11 cellular contexts compared by ENCODE assay signal in the genomic region with DNA sequence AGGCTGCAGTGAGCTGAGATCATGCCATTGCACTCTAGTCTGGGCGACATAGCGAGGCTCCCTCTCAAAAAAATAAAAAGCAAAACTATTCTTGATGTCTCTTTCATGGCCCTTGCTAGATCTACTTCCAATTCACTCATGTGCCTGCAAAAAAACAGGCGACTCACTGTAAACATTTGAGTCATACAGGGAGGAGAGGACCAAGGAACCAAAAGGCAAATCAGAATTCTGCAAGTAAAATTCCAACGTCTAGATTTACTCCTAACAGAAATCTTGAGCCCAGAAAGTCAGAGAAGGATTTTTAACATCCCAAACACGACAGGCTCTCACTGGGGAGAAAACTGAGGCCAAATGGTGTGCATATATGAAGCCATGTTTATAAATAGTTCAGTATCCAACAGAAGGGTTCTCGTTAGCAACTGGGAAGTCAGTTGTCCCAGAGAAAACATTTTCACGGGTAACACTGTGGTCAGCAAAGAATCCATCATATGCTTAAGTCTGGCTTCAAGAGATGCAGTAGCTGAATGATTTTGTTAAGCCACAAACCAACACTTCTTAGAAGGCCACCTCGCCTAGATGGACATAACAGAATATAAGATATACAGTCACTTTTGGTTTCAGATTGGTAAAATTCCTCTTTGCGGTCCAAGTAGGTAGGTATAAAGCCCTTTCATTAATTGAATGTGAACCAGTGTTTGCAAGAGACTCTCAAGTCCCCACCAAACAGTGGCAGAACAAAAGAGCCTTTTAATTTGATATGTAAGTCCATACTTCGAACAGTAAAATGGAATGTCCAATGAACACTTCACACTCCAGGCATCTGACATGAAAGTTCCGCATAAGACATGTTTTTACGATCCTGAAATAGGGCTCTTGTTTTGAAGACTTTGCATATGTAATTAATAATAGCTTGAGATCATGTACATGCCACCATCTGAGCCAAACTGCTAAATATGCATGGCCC. TPM values are rescaled to one million over a fixed set of nuclear protein-coding genes. Genes with fewer than 3 reads are reported as not detected.
DNase-seq lines count a peak whose midpoint lies in the region; ATAC-seq and TF ChIP-seq lines count a peak whose summit lies in the region.
"Had no signal": no experiment of that assay in that cellular context is flagged by ENCODE, and none has a peak within 500 bp of the region (broad histone marks: within the 10 kb centered on the region; RNA-seq: fewer than 3 reads in every experiment).

No MANE protein-coding gene starts in this region.

- 58 to 72% (median 71%) methylated on average over 12 of the region's 12 CpGs for WGBS in stomach, 5 donors

- H3K27ac ChIP-seq in stomach = peak overlapping the region in 4 of 5 donors; percentile 58 to 74 (median 64)

- peaks cover 13 to 47% (median 42%) of the 10 kb centered on the region in 4 donors for H3K36me3 ChIP-seq in stomach

- no peaks in the 10 kb centered on the region for H3K27me3 ChIP-seq in stomach

- H3K27me3 Mint-ChIP-seq in activated B cell treated with CpG ODN at 0.5 μM for 24 hours = no peaks in the 10 kb centered on the region
- H3K27me3 Mint-ChIP-seq: dendritic cell treated with granulocyte-macrophage colony-stimulating factor and Interleukin-4, amounts not matched to agents 40 ng/mL and 50 ng/mL, for 4 days had no signal

- TF ChIP-seq POLR2A in stomach (IDR thresholded peaks at IDR 0.05) = no peak

- H3K4me3 ChIP-seq in stomach = no peak overlapping the region

- ATAC-seq in activated B cell treated with CpG ODN at 0.5 μM for 24 hours (ENCODE audit: low read depth) = no peak

- H3K9me3 ChIP-seq in stomach = no peaks in the 10 kb centered on the region

- H3K4me1 Mint-ChIP-seq in activated B cell treated with CpG ODN at 0.5 μM for 24 hours = no peaks in the 10 kb centered on the region

- H3K4me3 Mint-ChIP-seq in activated B cell treated with CpG ODN at 0.5 μM for 24 hours = no peak overlapping the region
- H3K4me3 Mint-ChIP-seq: dendritic cell treated with granulocyte-macrophage colony-stimulating factor and Interleukin-4, amounts not matched to agents 40 ng/mL and 50 ng/mL, for 4 days had no signal

- peaks cover 58% of the 10 kb centered on the region for H3K36me3 Mint-ChIP-seq in activated B cell treated with CpG ODN at 0.5 μM for 24 hours (ENCODE audit: low read depth)

- peaks cover 0 to 35% (median 6%) of the 10 kb centered on the region in 4 donors for H3K4me1 ChIP-seq in stomach

- POLR2A ChIA-PET in activated B cell treated with CpG ODN at 0.5 μM for 24 hours (lab: Charles Lee) = interaction anchor here (0.6 to 1.5 kb wide), 3 partner anchors 15 to 143 kb away, joined by 3 to 6 read pairs (median 4); no protein-coding TSS in a partner anchor

- H3K9me3 Mint-ChIP-seq in activated B cell treated with CpG ODN at 0.5 μM for 24 hours = no peaks in the 10 kb centered on the region
- H3K9me3 Mint-ChIP-seq: dendritic cell treated with granulocyte-macrophage colony-stimulating factor and Interleukin-4, amounts not matched to agents 40 ng/mL and 50 ng/mL, for 4 days had no signal

- peak; percentile 21 for DNase-seq in GM04504 (ENCODE audit: low read depth)
- no peak for DNase-seq in activated B cell treated with CpG ODN at 0.5 μM for 24 hours
- peak; percentile 90 for DNase-seq in foreskin melanocyte
- DNase-seq in stomach = no peak
- DNase-seq in SW480 (ENCODE audit: low spot score) = no peak
- no peak for DNase-seq in activated CD4-positive, alpha-beta T cell treated with anti-CD3 and anti-CD28 coated beads, Interleukin-2, amount 50 U/mL, for 4 hours
- DNase-seq in NCI-H510A (lab: John Stamatoyannopoulos, UW) = no peak
- no peak for DNase-seq in RPMI8226
- DNase-seq: activated T-cell treated with anti-CD3 and anti-CD28 coated beads for 4 hours, NCI-H526 had no signal

- peak overlapping the region; percentile 3 for H3K27ac Mint-ChIP-seq in activated B cell treated with CpG ODN at 0.5 μM for 24 hours
- H3K27ac Mint-ChIP-seq: dendritic cell treated with granulocyte-macrophage colony-stimulating factor and Interleukin-4, amounts not matched to agents 40 ng/mL and 50 ng/mL, for 4 days had no signal

- CTCF ChIA-PET in activated B cell treated with CpG ODN at 0.5 μM for 24 hours (lab: Charles Lee) = no interaction called here

- no peak for TF ChIP-seq EP300 in stomach (IDR thresholded peaks at IDR 0.05)

- TF ChIP-seq CTCF in activated B cell treated with CpG ODN at 0.5 μM for 24 hours (IDR thresholded peaks at IDR 0.05) (no peak), stomach (IDR thresholded peaks at IDR 0.05) (no peak)

- intact Hi-C loops in activated B cell treated with CpG ODN at 0.5 μM for 24 hours (cut with micrococcal nuclease) (no loop called here), stomach (cut with DNase I; ENCODE audit: low total_unique reads) (no loop called here)

RNA-seq across cellular contexts. Expression of a gene that starts 39.9 kb away (rescaled TPM):
- 124 and 126 TPM in 2 replicates for total RNA-seq in activated B cell treated with CpG ODN at 0.5 μM for 24 hours
- total RNA-seq in stomach = 100 to 1,000 TPM in 1 of 5 donors, 10 to 100 TPM in 3, 1 to 10 TPM in 1; 9.8 to 211 (median 46.6) TPM
- 100 to 1,000 TPM in 2 of 3 donors, 10 to 100 TPM in 1; 43.7 to 124 (median 118) TPM for polyA plus RNA-seq in stomach

Comparison
In these comparisons a context has a peak if more than half of its experiments do, and no peak if none do; other contexts are left out.
1. DNase-seq: peak in GM04504 (single experiment) and foreskin melanocyte (single experiment); none in activated B cell treated with CpG ODN at 0.5 μM for 24 hours (single experiment), stomach (single experiment), SW480 (single experiment), activated CD4-positive, alpha-beta T cell treated with anti-CD3 and anti-CD28 coated beads, Interleukin-2, amount 50 U/mL, for 4 hours (0 of 2), NCI-H510A (single experiment) and RPMI8226 (single experiment).